Comparison of ENCODE assay signal across 17 cellular contexts in the genomic region with DNA sequence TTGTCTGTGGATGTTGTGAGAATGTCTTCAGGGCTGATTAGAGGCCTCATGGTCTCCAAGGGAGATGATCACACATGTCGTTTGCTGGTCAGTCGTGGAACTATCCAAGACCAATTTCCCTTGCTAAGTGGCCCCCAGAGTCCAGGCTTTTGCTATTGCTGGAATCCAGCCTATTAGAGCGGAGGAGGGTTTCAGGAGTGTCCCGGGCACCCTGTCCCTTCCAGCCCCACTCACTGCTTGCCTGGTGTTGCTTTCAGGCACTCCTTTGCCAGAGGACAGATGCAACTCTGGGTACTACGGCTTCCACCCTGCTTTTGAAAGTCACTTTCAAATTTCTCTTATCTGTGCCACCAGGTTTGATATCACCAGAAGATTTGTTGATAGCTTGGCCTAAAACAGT.
DNase-seq lines count a peak whose midpoint lies in the region; ATAC-seq and TF ChIP-seq lines count a peak whose summit lies in the region.
"Had no signal": no experiment of that assay in that cellular context is flagged by ENCODE, and none has a peak within 500 bp of the region (broad histone marks: within the 10 kb centered on the region; RNA-seq: fewer than 3 reads in every experiment).

No MANE protein-coding gene starts in this region.

- WGBS in esophagus squamous epithelium, 2 donors, result 82 to 88% methylated on average over 3 to 5 of the region's 5 CpGs

- H3K27ac ChIP-seq in upper lobe of right lung (no peak overlapping the region), esophagus squamous epithelium (no peak overlapping the region)
- H3K27ac ChIP-seq: HL-60, KMS-11 had no signal

- DNase-seq in left ventricle myocardium superior (no peak), Right ventricle myocardium inferior (ENCODE audit: missing footprints) (no peak), neural crest cell (ENCODE audit: low read depth, low spot score) (no peak), upper lobe of right lung (no peak), esophagus squamous epithelium (lab: John Stamatoyannopoulos, UW) (no peak), NCI-H2029 (lab: John Stamatoyannopoulos, UW) (no peak)
- no peak for DNase-seq in activated naive CD4-positive, alpha-beta T cell treated with anti-CD3 and anti-CD28 coated beads, Interleukin-2, amount 50 U/mL, for 72 hours (ENCODE audit: low spot score in 2 of 2)
- DNase-seq: H7, MG63, NCI-H1048, NCI-H1436 treated with DMSO at 0.1 percent for 48 hours, NCI-H526, SHP77 had no signal

- peaks cover 6% of the 10 kb centered on the region for H3K27me3 Mint-ChIP-seq in brain
- no peaks in the 10 kb centered on the region for H3K27me3 Mint-ChIP-seq in neural crest cell (ENCODE audit: low read depth)

- TF ChIP-seq CTCF in brain (conservative IDR thresholded peaks at IDR 0.05) (no peak), neural crest cell (conservative IDR thresholded peaks at IDR 0.05) (no peak), upper lobe of right lung (IDR thresholded peaks at IDR 0.05) (no peak), esophagus squamous epithelium (IDR thresholded peaks at IDR 0.05) (no peak)

- peak overlapping the region; percentile 40 to 81 (median 57) for H3K27ac Mint-ChIP-seq in brain
- no peak overlapping the region for H3K27ac Mint-ChIP-seq in neural crest cell (ENCODE audit: unreplicated experiment)
- H3K27ac Mint-ChIP-seq in activated naive CD4-positive, alpha-beta T cell treated with anti-CD3 and anti-CD28 coated beads, Interleukin-2, amount 50 U/mL, for 72 hours, result no peak overlapping the region

- H3K9me3 Mint-ChIP-seq in brain (no peaks in the 10 kb centered on the region), neural crest cell (no peaks in the 10 kb centered on the region)
- H3K9me3 Mint-ChIP-seq in activated naive CD4-positive, alpha-beta T cell treated with anti-CD3 and anti-CD28 coated beads, Interleukin-2, amount 50 U/mL, for 72 hours, result no peaks in the 10 kb centered on the region

- ATAC-seq in left ventricle myocardium superior, result peak; percentile 63
- ATAC-seq in Right ventricle myocardium inferior, result no peak
- ATAC-seq in upper lobe of right lung, result peak; percentile 40
- no peak for ATAC-seq in activated naive CD4-positive, alpha-beta T cell treated with anti-CD3 and anti-CD28 coated beads, Interleukin-2, amount 50 U/mL, for 72 hours

- H3K36me3 Mint-ChIP-seq in brain (no peaks in the 10 kb centered on the region), neural crest cell (ENCODE audit: low read depth) (no peaks in the 10 kb centered on the region)
- no peaks in the 10 kb centered on the region for H3K36me3 Mint-ChIP-seq in activated naive CD4-positive, alpha-beta T cell treated with anti-CD3 and anti-CD28 coated beads, Interleukin-2, amount 50 U/mL, for 72 hours

- no peaks in the 10 kb centered on the region for H3K9me3 ChIP-seq in upper lobe of right lung
- no peaks in the 10 kb centered on the region for H3K9me3 ChIP-seq in esophagus squamous epithelium
- H3K9me3 ChIP-seq: MG63 had no signal

- H3K4me3 Mint-ChIP-seq in brain, result peak overlapping the region in 1 of 5 experiments; percentile 26
- H3K4me3 Mint-ChIP-seq in neural crest cell, result peak overlapping the region; percentile 32

- intact Hi-C loops in left ventricle myocardium superior (cut with micrococcal nuclease) (no loop called here), Right ventricle myocardium inferior (cut with DNase I) (no loop called here), upper lobe of right lung (cut with DNase I) (no loop called here), esophagus squamous epithelium (cut with DNase I) (no loop called here)

- H3K36me3 ChIP-seq in upper lobe of right lung (no peaks in the 10 kb centered on the region), esophagus squamous epithelium (no peaks in the 10 kb centered on the region)
- H3K36me3 ChIP-seq: MG63 had no signal

- H3K4me1 ChIP-seq in upper lobe of right lung, result peaks cover 12% of the 10 kb centered on the region
- peaks cover 0 to 4% (median 3%) of the 10 kb centered on the region in 3 donors for H3K4me1 ChIP-seq in esophagus squamous epithelium

- peaks cover 84% of the 10 kb centered on the region for H3K4me1 Mint-ChIP-seq in brain
- peaks cover 73% of the 10 kb centered on the region for H3K4me1 Mint-ChIP-seq in neural crest cell

- TF ChIP-seq POLR2A in esophagus squamous epithelium (IDR thresholded peaks at IDR 0.05), result no peak

- H3K27me3 ChIP-seq in upper lobe of right lung (no peaks in the 10 kb centered on the region), esophagus squamous epithelium (no peaks in the 10 kb centered on the region)

- no peak overlapping the region for H3K4me3 ChIP-seq in upper lobe of right lung
- H3K4me3 ChIP-seq in esophagus squamous epithelium, result no peak overlapping the region
- H3K4me3 ChIP-seq: MG63, SK-N-MC had no signal

Comparison
In these comparisons a context has a peak if more than half of its experiments do, and no peak if none do; other contexts are left out.
1. ATAC-seq: peak in left ventricle myocardium superior (single experiment) and upper lobe of right lung (single experiment); none in Right ventricle myocardium inferior (single experiment) and activated naive CD4-positive, alpha-beta T cell treated with anti-CD3 and anti-CD28 coated beads, Interleukin-2, amount 50 U/mL, for 72 hours (0 of 2).
2. H3K27ac Mint-ChIP-seq: peak in brain (5 of 5); none in neural crest cell (single experiment) and activated naive CD4-positive, alpha-beta T cell treated with anti-CD3 and anti-CD28 coated beads, Interleukin-2, amount 50 U/mL, for 72 hours (0 of 2).